Comparison of ENCODE assay signal across 19 cellular contexts in the genomic region with DNA sequence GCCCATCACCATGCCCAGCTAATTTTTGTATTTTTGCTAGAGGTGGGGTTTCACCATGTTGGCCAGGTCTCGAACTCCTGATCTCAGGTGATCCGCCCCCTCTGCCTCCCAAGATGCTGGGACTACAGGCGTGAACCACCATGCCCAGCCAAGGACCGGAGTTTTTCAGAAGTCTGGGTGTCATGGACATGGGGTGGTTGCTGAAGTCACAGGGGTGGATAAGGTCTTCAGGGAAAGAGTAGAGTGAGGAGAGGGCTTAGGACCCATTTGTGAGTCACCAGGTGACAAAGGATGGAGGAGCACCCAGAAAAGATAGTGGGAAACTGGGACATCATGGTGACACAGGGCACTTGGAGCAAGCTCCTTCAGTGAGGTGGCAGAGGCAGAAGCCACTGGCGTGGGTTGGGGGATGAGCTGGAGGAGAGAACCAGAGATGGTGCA. TPM values are rescaled to one million over a fixed set of nuclear protein-coding genes. Genes with fewer than 3 reads are reported as not detected.
A peak's percentile ranks its signal among the peaks of the same experiment; 100 is the strongest.
DNase-seq lines count a peak whose midpoint lies in the region; ATAC-seq, FAIRE-seq and TF ChIP-seq lines count a peak whose summit lies in the region.
"Had no signal": no experiment of that assay in that cellular context is flagged by ENCODE, and none has a peak within 500 bp of the region (broad histone marks: within the 10 kb centered on the region; RNA-seq: fewer than 3 reads in every experiment).

No MANE protein-coding gene starts in this region.

- H3K27ac ChIP-seq in right lobe of liver (no peak overlapping the region), HepG2 (ENCODE audit: extremely low read length, insufficient read depth, low read length) (no peak overlapping the region), pancreas (no peak overlapping the region)
- H3K27ac ChIP-seq: breast epithelium, RWPE1, upper lobe of left lung had no signal

- H3K4me3 ChIP-seq in right lobe of liver (no peak overlapping the region), HepG2 (replicated peaks in 1 of 3; ENCODE audit: insufficient read depth in 1 of 3, low read depth in 2 of 3, low read length in 3 of 3) (no peak overlapping the region), pancreas (no peak overlapping the region)
- H3K4me3 ChIP-seq: breast epithelium, upper lobe of left lung had no signal

- TF ChIP-seq EP300 in HepG2 (IDR thresholded peaks at IDR 0.05; ENCODE audit: low read depth in 2 of 2, low read length in 2 of 2) = no peak
- TF ChIP-seq EP300 in HepG2 (CRISPR knock-in tag; IDR thresholded peaks at IDR 0.05; ENCODE audit: borderline replicate concordance) = no peak

- H3K36me3 ChIP-seq in right lobe of liver = no peaks in the 10 kb centered on the region
- no peaks in the 10 kb centered on the region for H3K36me3 ChIP-seq in HepG2 (replicated peaks in 1 of 2; ENCODE audit: control insufficient read depth in 1 of 2, insufficient read depth in 2 of 2, low read length in 2 of 2)
- no peaks in the 10 kb centered on the region for H3K36me3 ChIP-seq in pancreas
- H3K36me3 ChIP-seq: breast epithelium, upper lobe of left lung had no signal

- BruUV-seq in HepG2 (replicated peaks; lab: Mats Ljungman, UMichigan) = no TSS peak

- no peak overlapping the region for H2AFZ ChIP-seq in HepG2 (ENCODE audit: low read length)

- peaks cover 0 to 10% (median 0%) of the 10 kb centered on the region in 4 donors for H3K4me1 ChIP-seq in right lobe of liver
- peaks cover 14% of the 10 kb centered on the region for H3K4me1 ChIP-seq in HepG2 (ENCODE audit: insufficient read depth, low read length)
- peaks cover 0 to 5% (median 0%) of the 10 kb centered on the region in 3 donors for H3K4me1 ChIP-seq in pancreas
- H3K4me1 ChIP-seq: breast epithelium had no signal

- CTCF ChIA-PET in HepG2 (lab: Yijun Ruan, JAX; ENCODE audit: low intra/inter-chr PET ratio, low total read pairs) = no interaction called here

- TF ChIP-seq CTCF in right lobe of liver (IDR thresholded peaks at IDR 0.05) (no peak), HepG2 (CRISPR knock-in tag; IDR thresholded peaks at IDR 0.05) (no peak), pancreas (IDR thresholded peaks at IDR 0.05) (no peak)

- no peak overlapping the region for H3K4me2 ChIP-seq in HepG2 (ENCODE audit: low read depth, low read length)

- H3K9me3 ChIP-seq in right lobe of liver (no peaks in the 10 kb centered on the region), HepG2 (ENCODE audit: low read length) (no peaks in the 10 kb centered on the region), pancreas (no peaks in the 10 kb centered on the region)
- H3K9me3 ChIP-seq: breast epithelium, upper lobe of left lung had no signal

- H3K27me3 ChIP-seq in right lobe of liver (peaks cover 7 to 17% of the 10 kb centered on the region in 2 donors), HepG2 (ENCODE audit: control insufficient read depth in 1 of 2, insufficient read depth in 2 of 2, low read length in 2 of 2) (peaks cover 7 to 30% of the 10 kb centered on the region in 2 experiments; a peak in 3 of 5 replicates), pancreas (no peaks in the 10 kb centered on the region)

- POLR2A ChIA-PET in HepG2 (lab: Yijun Ruan, JAX) = no interaction called here

- in situ Hi-C loops in HepG2 (cut with HindIII; ENCODE audit: extremely low pct_ligation_motif_present, low pct_unique_long_range_greater_than_20kb) = no loop called here

- no peak for TF ChIP-seq RAD21 in HepG2 (CRISPR knock-in tag; IDR thresholded peaks at IDR 0.05)

- ATAC-seq in right lobe of liver (no peak), HepG2 (no peak), pancreas (no peak), GM19463 (IDR thresholded peaks at IDR 0.05; ENCODE audit: unreplicated experiment) (no peak), GM21360 (IDR thresholded peaks at IDR 0.05; ENCODE audit: unreplicated experiment) (no peak)
- ATAC-seq: activated naive CD8-positive, alpha-beta T cell treated with anti-CD3 and anti-CD28 coated beads, Interleukin-2, amount 50 U/mL, for 24 hours; activated T-helper 17 cell treated with anti-CD3 and anti-CD28 coated beads, Interleukin-2, amount 50 U/mL, for 72 hours; naive thymus-derived CD8-positive, alpha-beta T cell had no signal

- H4K20me1 ChIP-seq in HepG2 (ENCODE audit: insufficient read depth, low read length) = no peaks in the 10 kb centered on the region

- intact Hi-C loops in right lobe of liver (cut with DNase I) = no loop called here
- intact Hi-C loops in HepG2 (cut with micrococcal nuclease; ENCODE audit: unreplicated experiment) = no loop called here
- intact Hi-C loops in head of caudate nucleus (cut with DNase I) = no loop called here
- intact Hi-C loops in pancreas (cut with DNase I) = no loop called here

- DNase-seq in right lobe of liver = peak; percentile 8 to 47 (median 47)
- DNase-seq in HepG2 (ENCODE audit: low spot score) = no peak
- peak in 24 of 42 donors; percentile 0 to 42 (median 8) for DNase-seq in head of caudate nucleus
- peak in 4 of 6 donors; percentile 1 to 38 (median 14) for DNase-seq in pancreas
- no peak for DNase-seq in NCI-H1436 treated with DMSO at 0.1 percent for 48 hours (lab: John Stamatoyannopoulos, UW)
- no peak for DNase-seq in DMS79 treated with DMSO at 0.1 percent for 48 hours (lab: John Stamatoyannopoulos, UW)
- DNase-seq: activated naive CD8-positive, alpha-beta T cell treated with anti-CD3 and anti-CD28 coated beads, Interleukin-2, amount 50 U/mL, for 24 hours; dermis blood vessel endothelial cell; H9; KBM-7; stimulated activated naive CD4-positive, alpha-beta T cell had no signal

- TF ChIP-seq POLR2A in right lobe of liver (IDR thresholded peaks at IDR 0.05) (no peak), HepG2 (IDR thresholded peaks at IDR 0.05; ENCODE audit: insufficient read depth in 1 of 2, low read depth in 2 of 2, low read length in 2 of 2) (no peak)

- FAIRE-seq in HepG2 (lab: Jason Lieb, UNC) = no peak
- FAIRE-seq in pancreas (lab: Jason Lieb, UNC) = no peak

- no peak overlapping the region for H3K9ac ChIP-seq in HepG2 (ENCODE audit: insufficient read depth, low read depth, low read length)

- no peaks in the 10 kb centered on the region for H3K79me2 ChIP-seq in HepG2 (ENCODE audit: insufficient read depth, low read length)

- WGBS in right lobe of liver (ENCODE audit: insufficient coverage, low coverage, low lambda C conversion rate, missing lambda C conversion rate) = 91% methylated on average over 5 of the region's 5 CpGs
- WGBS in HepG2 (ENCODE audit: low lambda C conversion rate) = 48% methylated on average over 5 of the region's 5 CpGs
- 91 to 93% methylated on average over 5 of the region's 5 CpGs for WGBS in pancreas, 2 donors

RNA-seq across cellular contexts. Expression of a gene that starts 2.8 kb away (rescaled TPM):
- total RNA-seq in right lobe of liver = under 1 TPM; 0.19 to 0.84 (median 0.32) TPM
- not detected in 2 replicates for total RNA-seq in HepG2 (2016; rRNA removed; fragmentation: Illumina TruSeq; extraction: Trizol)
- total RNA-seq in HepG2 (2016; cell fraction: cytosol; rRNA removed; fragmentation: Illumina TruSeq; extraction: Trizol; ENCODE audit: low read depth) = not detected in 2 replicates
- total RNA-seq in HepG2 (2016; cell fraction: insoluble cytoplasmic fraction; rRNA removed; fragmentation: Illumina TruSeq; extraction: Trizol) = not detected in 2 replicates
- total RNA-seq in HepG2 (2016; cell fraction: membrane; rRNA removed; fragmentation: Illumina TruSeq; extraction: Trizol) = not detected in 2 replicates
- total RNA-seq in HepG2 (2016; cell fraction: nucleus; rRNA removed; fragmentation: Illumina TruSeq; extraction: Trizol) = not detected in 2 replicates
- polyA plus RNA-seq in HepG2 (2011; rRNA removed) = not detected in 2 replicates
- not detected in 2 replicates for polyA plus RNA-seq in HepG2 (2011; cell fraction: cytosol; rRNA removed)
- polyA plus RNA-seq in HepG2 (2011; cell fraction: nucleus; rRNA removed) = not detected in 2 replicates
- polyA plus RNA-seq in HepG2 (2012) = not detected in 2 replicates
- not detected in 2 replicates for polyA plus RNA-seq in HepG2 (2016; cell fraction: cytosol; fragmentation: Illumina TruSeq; extraction: Trizol; ENCODE audit: low read depth)
- not detected in 2 replicates for polyA plus RNA-seq in HepG2 (2016; cell fraction: insoluble cytoplasmic fraction; fragmentation: Illumina TruSeq; extraction: Trizol; ENCODE audit: low read depth)
- polyA plus RNA-seq in HepG2 (2016; cell fraction: membrane; fragmentation: Illumina TruSeq; extraction: Trizol; ENCODE audit: low read depth) = not detected in 2 replicates
- not detected in 2 replicates for polyA plus RNA-seq in HepG2 (2016; cell fraction: nucleus; fragmentation: Illumina TruSeq; extraction: Trizol; ENCODE audit: insufficient read depth, low read depth)
- not detected in 2 replicates for polyA minus RNA-seq in HepG2 (2011; rRNA and poly(A)+ RNA removed; ENCODE audit: low replicate concordance)
- not detected in 2 replicates for polyA minus RNA-seq in HepG2 (2011; cell fraction: cytosol; rRNA and poly(A)+ RNA removed)
- polyA minus RNA-seq in HepG2 (2011; cell fraction: nucleus; rRNA and poly(A)+ RNA removed) = not detected in 2 replicates
- total RNA-seq in pancreas = 10 to 100 TPM in 1 of 6 donors, 1 to 10 TPM in 5; 3.7 to 14.0 (median 4.3) TPM
- polyA plus RNA-seq in pancreas = 10 to 100 TPM in 1 of 2 donors, 1 to 10 TPM in 1; 6.0 to 12.3 TPM
- total RNA-seq: activated T-helper 17 cell treated with anti-CD3 and anti-CD28 coated beads, Interleukin-2, amount 50 U/mL, for 72 hours; lung microvascular endothelial cell; naive thymus-derived CD8-positive, alpha-beta T cell had no signal
- polyA plus RNA-seq: naive thymus-derived CD8-positive, alpha-beta T cell had no signal

RNA-seq across cellular contexts. Expression of a gene that starts 19.7 kb away (rescaled TPM):
- total RNA-seq in right lobe of liver (1 to 10 TPM in 2 of 6 experiments, under 1 TPM in 4; 0.43 to 1.3 (median 0.82) TPM), HepG2 (2016; rRNA removed; fragmentation: Illumina TruSeq; extraction: Trizol) (0.24 and 0.38 TPM in 2 replicates), pancreas (10 to 100 TPM in 1 of 6 donors, 1 to 10 TPM in 5; 2.1 to 10.7 (median 3.9) TPM)
- 0.40 TPM in 1 of 2 replicates, not detected in the other for total RNA-seq in HepG2 (2016; cell fraction: cytosol; rRNA removed; fragmentation: Illumina TruSeq; extraction: Trizol; ENCODE audit: low read depth)
- total RNA-seq in HepG2 (2016; cell fraction: insoluble cytoplasmic fraction; rRNA removed; fragmentation: Illumina TruSeq; extraction: Trizol) = 0.19 and 0.34 TPM in 2 replicates
- total RNA-seq in HepG2 (2016; cell fraction: membrane; rRNA removed; fragmentation: Illumina TruSeq; extraction: Trizol) = 0.24 and 0.37 TPM in 2 replicates
- total RNA-seq in HepG2 (2016; cell fraction: nucleus; rRNA removed; fragmentation: Illumina TruSeq; extraction: Trizol) = 0.43 and 0.47 TPM in 2 replicates
- polyA plus RNA-seq in HepG2 (2011; rRNA removed) (0.24 and 0.29 TPM in 2 replicates), pancreas (1 to 10 TPM; 2.7 to 3.7 TPM)
- 0.13 and 0.15 TPM in 2 replicates for polyA plus RNA-seq in HepG2 (2011; cell fraction: cytosol; rRNA removed)
- polyA plus RNA-seq in HepG2 (2011; cell fraction: nucleus; rRNA removed) = 0.51 and 0.57 TPM in 2 replicates
- 3.1 and 5.1 TPM in 2 replicates for polyA plus RNA-seq in HepG2 (2012)
- polyA plus RNA-seq in HepG2 (2016; cell fraction: cytosol; fragmentation: Illumina TruSeq; extraction: Trizol; ENCODE audit: low read depth) = 0.25 TPM in 1 of 2 replicates, not detected in the other
- polyA plus RNA-seq in HepG2 (2016; cell fraction: insoluble cytoplasmic fraction; fragmentation: Illumina TruSeq; extraction: Trizol; ENCODE audit: low read depth) = 0.30 and 0.46 TPM in 2 replicates
- 0.15 and 0.24 TPM in 2 replicates for polyA plus RNA-seq in HepG2 (2016; cell fraction: membrane; fragmentation: Illumina TruSeq; extraction: Trizol; ENCODE audit: low read depth)
- 0.45 and 1.1 TPM in 2 replicates for polyA plus RNA-seq in HepG2 (2016; cell fraction: nucleus; fragmentation: Illumina TruSeq; extraction: Trizol; ENCODE audit: insufficient read depth, low read depth)
- 0.70 and 0.86 TPM in 2 replicates for polyA minus RNA-seq in HepG2 (2011; rRNA and poly(A)+ RNA removed; ENCODE audit: low replicate concordance)
- polyA minus RNA-seq in HepG2 (2011; cell fraction: cytosol; rRNA and poly(A)+ RNA removed) = not detected in 2 replicates
- polyA minus RNA-seq in HepG2 (2011; cell fraction: nucleus; rRNA and poly(A)+ RNA removed) = 1.9 and 2.8 TPM in 2 replicates

Comparison
In these comparisons a context has a peak if more than half of its experiments do, and no peak if none do; other contexts are left out.
1. DNase-seq: peak in right lobe of liver (3 of 3), head of caudate nucleus (24 of 42) and pancreas (4 of 6); none in HepG2 (single experiment), NCI-H1436 treated with DMSO at 0.1 percent for 48 hours (single experiment) and DMS79 treated with DMSO at 0.1 percent for 48 hours (single experiment).